In the genomic region with DNA sequence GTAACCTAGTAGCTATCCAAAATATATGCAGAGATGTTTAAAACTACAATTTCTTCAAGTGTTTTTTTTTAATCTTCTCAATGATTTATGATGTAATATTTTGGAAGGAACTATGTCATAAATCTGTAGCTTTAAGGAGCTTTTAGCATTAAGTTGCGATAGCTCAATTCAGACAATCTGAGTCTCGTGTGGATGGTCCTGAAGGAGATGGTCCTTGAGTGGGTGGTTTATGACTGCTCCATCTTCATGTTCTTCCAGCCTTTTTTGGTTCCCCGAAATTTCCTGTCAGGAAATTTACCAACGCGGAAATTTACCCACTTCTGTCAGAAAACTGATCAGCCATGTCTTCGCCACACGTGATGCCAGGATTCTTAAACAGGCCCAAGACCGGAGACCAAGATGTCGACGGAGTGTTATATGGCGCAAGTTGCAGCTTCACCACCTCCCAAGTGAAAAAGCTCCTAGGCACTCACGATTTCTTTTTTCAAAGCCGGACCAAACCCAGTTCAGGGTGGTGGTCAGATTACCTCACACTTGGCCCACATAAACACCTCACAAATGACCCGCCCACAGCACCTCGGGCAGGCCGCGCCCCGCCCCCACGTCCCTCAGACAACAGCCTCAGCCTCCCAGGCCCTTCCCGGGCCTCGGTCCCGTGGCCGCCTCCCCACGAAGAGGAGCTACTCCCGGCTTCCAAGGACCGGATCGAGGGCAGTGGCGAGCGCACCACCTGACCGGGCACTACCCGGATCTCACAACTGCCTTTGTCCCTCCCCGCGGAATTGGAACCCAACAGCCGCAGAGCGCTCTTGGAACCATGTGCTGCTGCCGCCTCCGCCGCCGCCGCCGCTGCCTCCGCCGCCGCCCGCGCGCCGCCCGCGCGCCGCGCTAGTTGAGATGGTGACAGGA, we compare ENCODE assay signal across 8 cellular contexts. TPM values are rescaled to one million over a fixed set of nuclear protein-coding genes. Genes with fewer than 3 reads are reported as not detected.
A peak's percentile ranks its signal among the peaks of the same experiment; 100 is the strongest.
DNase-seq lines count a peak whose midpoint lies in the region; ATAC-seq lines count a peak whose summit lies in the region.

MORC2 (minus strand) TSS at position 760 of the 909 bp plus-strand sequence. CDS start 885 bp downstream, outside the sequence.

- POLR2A ChIA-PET in activated CD4-positive, alpha-beta memory T cell treated with anti-CD3 and anti-CD28 coated beads, Interleukin-2, amount 10 ng/mL, durations not matched to agents 7 days and 5 days (lab: Charles Lee), result interaction anchor here (0.6 to 3.7 kb wide), 30 partner anchors 10 to 1507 kb away, joined by 3 to 45 read pairs (median 5); partner anchors contain the start of genes DRG1, FBXO7, LIMK2 and PATZ1

- DNase-seq in G401 (ENCODE audit: low spot score) (no peak), glomerular endothelial cell (ENCODE audit: extremely low read depth, low read depth, low spot score) (no peak), occipital lobe (lab: John Stamatoyannopoulos, UW) (no peak), NCI-H1694 (lab: John Stamatoyannopoulos, UW) (no peak)
- no peak for DNase-seq in activated CD4-positive, alpha-beta memory T cell treated with anti-CD3 and anti-CD28 coated beads, Interleukin-2, amount 10 ng/mL, durations not matched to agents 7 days and 5 days
- no peak for DNase-seq in effector CD8-positive, alpha-beta T cell (lab: John Stamatoyannopoulos, UW)

- no peaks in the 10 kb centered on the region for H3K27me3 Mint-ChIP-seq in IgD-negative memory B cell
- no peaks in the 10 kb centered on the region for H3K27me3 Mint-ChIP-seq in activated CD4-positive, alpha-beta memory T cell treated with anti-CD3 and anti-CD28 coated beads, Interleukin-2, amount 10 ng/mL, durations not matched to agents 7 days and 5 days

- H3K9me3 Mint-ChIP-seq in IgD-negative memory B cell, result peaks cover 10 to 21% (median 13%) of the 10 kb centered on the region in 3 donors
- H3K9me3 Mint-ChIP-seq in activated CD4-positive, alpha-beta memory T cell treated with anti-CD3 and anti-CD28 coated beads, Interleukin-2, amount 10 ng/mL, durations not matched to agents 7 days and 5 days, result peaks cover 24% of the 10 kb centered on the region

- peaks cover 22% of the 10 kb centered on the region for H3K36me3 Mint-ChIP-seq in IgD-negative memory B cell
- H3K36me3 Mint-ChIP-seq in activated CD4-positive, alpha-beta memory T cell treated with anti-CD3 and anti-CD28 coated beads, Interleukin-2, amount 10 ng/mL, durations not matched to agents 7 days and 5 days (ENCODE audit: low read depth), result peaks cover 73% of the 10 kb centered on the region

- ATAC-seq in GM21619 (IDR thresholded peaks at IDR 0.05; ENCODE audit: unreplicated experiment), result peak; percentile 26

- in situ Hi-C loops in G401 (cut with HindIII; ENCODE audit: low sequenced_read_pairs), result no loop called here

- CTCF ChIA-PET in activated CD4-positive, alpha-beta memory T cell treated with anti-CD3 and anti-CD28 coated beads, Interleukin-2, amount 10 ng/mL, durations not matched to agents 7 days and 5 days (lab: Charles Lee), result interaction anchor here (0.6 to 3.1 kb wide), 11 partner anchors 12 to 335 kb away, joined by 3 to 24 read pairs (median 7); no protein-coding TSS in a partner anchor

- H3K27ac Mint-ChIP-seq in IgD-negative memory B cell, result peak within 1 kb of the TSS; percentile 90 to 99 (median 98)
- peak within 1 kb of the TSS; percentile 94 for H3K27ac Mint-ChIP-seq in activated CD4-positive, alpha-beta memory T cell treated with anti-CD3 and anti-CD28 coated beads, Interleukin-2, amount 10 ng/mL, durations not matched to agents 7 days and 5 days

- H3K4me3 Mint-ChIP-seq in IgD-negative memory B cell, result peak within 1 kb of the TSS; percentile 87 to 100 (median 97)
- H3K4me3 Mint-ChIP-seq in activated CD4-positive, alpha-beta memory T cell treated with anti-CD3 and anti-CD28 coated beads, Interleukin-2, amount 10 ng/mL, durations not matched to agents 7 days and 5 days, result peak within 1 kb of the TSS; percentile 95

- peaks cover 30 to 61% (median 38%) of the 10 kb centered on the region in 3 donors for H3K4me1 Mint-ChIP-seq in IgD-negative memory B cell
- peaks cover 65% of the 10 kb centered on the region for H3K4me1 Mint-ChIP-seq in activated CD4-positive, alpha-beta memory T cell treated with anti-CD3 and anti-CD28 coated beads, Interleukin-2, amount 10 ng/mL, durations not matched to agents 7 days and 5 days

RNA-seq across cellular contexts. Expression of gene MORC2, which starts in this region (rescaled TPM):
- total RNA-seq in G401 (2014; rRNA removed; shearing (Covaris generic)), result 17.5 and 28.8 TPM in 2 replicates
- polyA plus RNA-seq in IgD-negative memory B cell, result 5.9 TPM
- total RNA-seq in activated CD4-positive, alpha-beta memory T cell treated with anti-CD3 and anti-CD28 coated beads, Interleukin-2, amount 10 ng/mL, durations not matched to agents 7 days and 5 days, result 10 to 100 TPM; 39.7 to 40.2 TPM
- total RNA-seq in glomerular endothelial cell (20.6 and 37.3 TPM in 2 replicates), occipital lobe (20.7 TPM)
